Comparison of ENCODE assay signal across 8 cellular contexts in the genomic region with DNA sequence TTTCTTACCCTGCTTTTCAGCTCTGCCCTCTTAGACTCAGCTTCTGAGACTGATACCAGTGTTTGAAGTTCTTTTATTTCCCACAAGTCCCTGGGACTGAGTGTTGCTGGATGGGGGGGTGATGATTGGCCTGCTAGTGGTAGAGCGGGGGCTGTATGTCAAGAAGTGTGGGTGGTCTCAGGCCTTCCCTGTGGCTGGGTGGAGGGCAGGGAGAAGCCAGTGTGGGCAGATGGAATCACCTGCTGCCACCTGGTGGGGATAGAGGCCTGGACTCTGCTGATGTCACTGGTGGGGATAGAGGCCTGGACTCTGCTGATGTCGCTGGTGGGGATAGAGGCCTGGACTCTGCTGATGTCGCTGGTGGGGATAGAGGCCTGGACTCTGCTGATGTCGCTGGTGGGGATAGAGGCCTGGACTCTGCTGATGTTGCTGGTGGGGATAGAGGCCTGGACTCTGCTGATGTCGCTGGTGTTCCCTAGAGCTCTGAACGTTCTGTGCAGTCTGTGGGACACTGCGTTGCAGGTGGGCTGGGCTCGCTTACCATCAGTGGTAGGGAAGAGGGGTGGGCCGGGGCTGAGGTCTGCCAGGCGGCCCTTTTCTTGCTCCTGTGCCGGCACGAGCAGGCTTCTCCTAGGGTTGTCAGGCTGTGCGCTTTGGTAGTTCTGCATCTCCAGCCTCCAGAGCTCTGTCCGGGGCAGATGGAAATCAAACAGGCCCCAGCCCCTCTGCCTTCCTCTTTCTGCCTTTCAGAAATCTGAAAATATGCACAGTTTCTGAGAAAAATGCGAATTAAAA.
A peak's percentile ranks its signal among the peaks of the same experiment; 100 is the strongest.
DNase-seq lines count a peak whose midpoint lies in the region; ATAC-seq and TF ChIP-seq lines count a peak whose summit lies in the region.

No MANE protein-coding gene starts in this region.

- no peak overlapping the region for H3K4me3 Mint-ChIP-seq in activated naive CD4-positive, alpha-beta T cell treated with anti-CD3 and anti-CD28 coated beads for 36 hours

- TF ChIP-seq CTCF in BE2C (IDR thresholded peaks at IDR 0.05; ENCODE audit: low read depth, low read length): peak; percentile 55
- peak; percentile 39 to 64 for TF ChIP-seq CTCF in right atrium auricular region (IDR thresholded peaks at IDR 0.05)

- DNase-seq in BE2C: peak; percentile 60
- peak; percentile 38 for DNase-seq in NCI-H345 (lab: John Stamatoyannopoulos, UW)
- peak; percentile 62 for DNase-seq in activated naive CD4-positive, alpha-beta T cell treated with anti-CD3 and anti-CD28 coated beads for 36 hours
- DNase-seq in right atrium auricular region (ENCODE audit: low spot score): no peak
- DNase-seq in stimulated activated CD4-positive, alpha-beta T cell treated with anti-CD3 and anti-CD28 coated beads, Interleukin-4, amount 100 ng/mL, for 4 hours: peak; percentile 10 to 31

- no peaks in the 10 kb centered on the region for H3K9me3 Mint-ChIP-seq in activated naive CD4-positive, alpha-beta T cell treated with anti-CD3 and anti-CD28 coated beads for 36 hours

- H3K9me3 ChIP-seq in BE2C (no peaks in the 10 kb centered on the region), right atrium auricular region (no peaks in the 10 kb centered on the region)

- H3K27ac Mint-ChIP-seq in activated naive CD4-positive, alpha-beta T cell treated with anti-CD3 and anti-CD28 coated beads for 36 hours: no peak overlapping the region

- peak overlapping the region in 1 of 2 donors; percentile 53 for H3K27ac ChIP-seq in right atrium auricular region

- H3K27me3 Mint-ChIP-seq in activated naive CD4-positive, alpha-beta T cell treated with anti-CD3 and anti-CD28 coated beads for 36 hours (ENCODE audit: low read depth): no peaks in the 10 kb centered on the region

- no peak overlapping the region for H3K4me3 ChIP-seq in BE2C (ENCODE audit: low read depth, low read length)
- H3K4me3 ChIP-seq in right atrium auricular region: no peak overlapping the region

- no peaks in the 10 kb centered on the region for H3K4me1 ChIP-seq in BE2C
- peaks cover 0 to 74% of the 10 kb centered on the region in 2 donors for H3K4me1 ChIP-seq in right atrium auricular region

- ATAC-seq in GM18511 (IDR thresholded peaks at IDR 0.05; ENCODE audit: unreplicated experiment) (peak; percentile 55), GM21367 (IDR thresholded peaks at IDR 0.05; ENCODE audit: unreplicated experiment) (no peak), GM21360 (IDR thresholded peaks at IDR 0.05; ENCODE audit: unreplicated experiment) (no peak)

- H3K27me3 ChIP-seq in BE2C: no peaks in the 10 kb centered on the region
- no peaks in the 10 kb centered on the region for H3K27me3 ChIP-seq in right atrium auricular region

- peaks cover 3% of the 10 kb centered on the region for H3K36me3 Mint-ChIP-seq in activated naive CD4-positive, alpha-beta T cell treated with anti-CD3 and anti-CD28 coated beads for 36 hours (ENCODE audit: low read depth)

- H3K36me3 ChIP-seq in BE2C: no peaks in the 10 kb centered on the region
- H3K36me3 ChIP-seq in right atrium auricular region: no peaks in the 10 kb centered on the region

- intact Hi-C loops in activated naive CD4-positive, alpha-beta T cell treated with anti-CD3 and anti-CD28 coated beads for 36 hours (cut with micrococcal nuclease): loop anchor here (1.0 kb wide), 2 partner anchors 62 to 301 kb away; a partner anchor contains a TSS

- CTCF ChIA-PET in activated naive CD4-positive, alpha-beta T cell treated with anti-CD3 and anti-CD28 coated beads for 36 hours (lab: Charles Lee): interaction anchor here (0.6 to 5.8 kb wide), 6 partner anchors 13 to 501 kb away, joined by 3 to 40 read pairs (median 4); no protein-coding TSS in a partner anchor

- peaks cover 27% of the 10 kb centered on the region for H3K4me1 Mint-ChIP-seq in activated naive CD4-positive, alpha-beta T cell treated with anti-CD3 and anti-CD28 coated beads for 36 hours (ENCODE audit: low read depth)
